Comparison of ENCODE assay signal across 10 cellular contexts in the genomic region with DNA sequence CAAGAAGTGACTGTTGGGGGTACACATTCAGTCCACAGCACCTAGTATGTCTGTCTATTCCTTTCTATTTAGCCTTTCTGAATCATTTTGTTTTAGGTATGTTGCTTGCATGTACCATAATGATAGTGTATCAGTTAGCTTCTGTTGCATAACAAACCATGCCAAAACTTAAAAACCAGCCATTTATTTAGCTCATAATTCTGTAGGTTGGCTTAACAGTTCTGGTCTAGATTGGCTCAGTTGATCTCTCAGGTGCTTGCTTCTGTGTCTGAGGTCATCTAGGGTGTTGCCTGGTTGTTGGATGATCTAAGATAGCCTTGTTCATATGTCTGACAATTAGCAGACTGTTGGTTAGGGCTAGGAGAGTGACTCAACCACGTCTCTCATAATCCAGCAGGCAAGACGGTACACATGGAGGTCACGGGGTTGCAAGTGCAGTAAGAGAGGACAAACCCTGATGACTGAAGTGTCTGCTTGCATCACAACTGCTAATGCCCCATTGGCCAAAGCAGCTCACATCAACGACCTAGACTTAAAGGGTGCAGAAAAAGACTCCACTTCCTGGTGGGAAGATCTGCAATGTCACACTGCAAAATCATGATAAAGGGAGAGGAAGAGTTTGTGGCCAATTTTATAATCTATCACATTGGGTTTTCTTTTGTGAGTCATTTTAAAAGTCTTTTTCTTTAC. TPM values are rescaled to one million over a fixed set of nuclear protein-coding genes. Genes with fewer than 3 reads are reported as not detected.
A peak's percentile ranks its signal among the peaks of the same experiment; 100 is the strongest.
DNase-seq lines count a peak whose midpoint lies in the region; ATAC-seq and TF ChIP-seq lines count a peak whose summit lies in the region.
"Had no signal": no experiment of that assay in that cellular context is flagged by ENCODE, and none has a peak within 500 bp of the region (broad histone marks: within the 10 kb centered on the region; RNA-seq: fewer than 3 reads in every experiment).

No MANE protein-coding gene starts in this region.

- H3K4me1 ChIP-seq in PC-3 (ENCODE audit: insufficient read depth, low read length) (peaks cover 30% of the 10 kb centered on the region), HAP-1 (peaks cover 19% of the 10 kb centered on the region)

- H3K36me3 ChIP-seq in PC-3 (ENCODE audit: low read depth, low read length) (no peaks in the 10 kb centered on the region), HAP-1 (replicated peaks) (no peaks in the 10 kb centered on the region)
- H3K36me3 ChIP-seq: BLaER1 treated with 17β-estradiol and CSF1 and Interleukin-3, amounts not matched to agents 10 nM and 100 nM had no signal

- H3K79me2 ChIP-seq in PC-3 (ENCODE audit: low read length): peaks cover 9% of the 10 kb centered on the region; the same call in 1 of the 2 replicates

- no peaks in the 10 kb centered on the region for H4K20me1 ChIP-seq in PC-3 (ENCODE audit: low read length)
- H4K20me1 ChIP-seq: BLaER1 treated with 17β-estradiol and CSF1 and Interleukin-3, amounts not matched to agents 10 nM and 100 nM had no signal

- intact Hi-C loops in PC-3 (cut with micrococcal nuclease): loop anchor here (10.0 kb wide), 1 partner anchor 677 kb away; a partner anchor contains a TSS

- H3K27me3 ChIP-seq in PC-3 (ENCODE audit: low read length) (no peaks in the 10 kb centered on the region), HAP-1 (ENCODE audit: low read depth) (no peaks in the 10 kb centered on the region)
- H3K27me3 ChIP-seq: BLaER1 treated with 17β-estradiol and CSF1 and Interleukin-3, amounts not matched to agents 10 nM and 100 nM had no signal

- DNase-seq in stimulated activated CD4-positive, alpha-beta T cell treated with anti-CD3 and anti-CD28 coated beads, Interleukin-15, amount 100 ng/mL, for 24 hours: peak; percentile 12
- DNase-seq in stimulated activated CD4-positive, alpha-beta T cell treated with anti-CD3 and anti-CD28 coated beads, Interleukin-12 subunit alpha, Interleukin-12 subunit beta, amount 100 ng/mL, for 4 hours: no peak
- DNase-seq in PC-3 (peak; percentile 52), epithelial cell of prostate (ENCODE audit: low read depth, low spot score) (peak; percentile 98), COLO829 (ENCODE audit: low spot score) (no peak), pons (ENCODE audit: low spot score) (no peak), HAP-1 (ENCODE audit: low spot score in 2 of 2) (no peak)

- no peak overlapping the region for H3K4me2 ChIP-seq in PC-3 (ENCODE audit: low read length)

- BruUV-seq in PC-3 (replicated peaks; lab: Mats Ljungman, UMichigan): no TSS peak

- no peak overlapping the region for H2AFZ ChIP-seq in PC-3 (ENCODE audit: low read length)

- CTCF ChIA-PET in PC-3 (lab: Charles Lee): no interaction called here

- no peak overlapping the region for H3K9ac ChIP-seq in PC-3 (ENCODE audit: low read length)
- H3K9ac ChIP-seq: BLaER1 treated with 17β-estradiol and CSF1 and Interleukin-3, amounts not matched to agents 10 nM and 100 nM had no signal

- peaks cover 4% of the 10 kb centered on the region for H3F3A ChIP-seq in PC-3 (ENCODE audit: low read length, unreplicated experiment)

- POLR2A ChIA-PET in PC-3 (lab: Charles Lee; ENCODE audit: unreplicated experiment): no interaction called here

- no peak for TF ChIP-seq CTCF in PC-3 (conservative IDR thresholded peaks at IDR 0.05; ENCODE audit: low read depth, low read length)

- ATAC-seq in PC-3 (no peak), GM18505 (IDR thresholded peaks at IDR 0.05; ENCODE audit: unreplicated experiment) (no peak)
- ATAC-seq: SK-N-SH treated with all-trans-retinoic acid at 6 μM for 48 hours had no signal

- TF ChIP-seq POLR2A in GM18505 (IDR thresholded peaks at IDR 0.05; ENCODE audit: borderline replicate concordance, extremely low read depth, insufficient read depth, insufficient read length): no peak

- no peaks in the 10 kb centered on the region for H3K9me2 ChIP-seq in PC-3 (replicated peaks; ENCODE audit: low read length)

- in situ Hi-C loops in HAP-1 (cut with MboI; ENCODE audit: low sequenced_read_pairs): loop anchor here (25.0 kb wide), 2 partner anchors 654 to 829 kb away; a partner anchor contains a TSS

- H3K4me3 ChIP-seq in PC-3 (ENCODE audit: low read length) (no peak overlapping the region), HAP-1 (no peak overlapping the region)
- H3K4me3 ChIP-seq: BLaER1 treated with 17β-estradiol and CSF1 and Interleukin-3, amounts not matched to agents 10 nM and 100 nM had no signal

- H3K27ac ChIP-seq in PC-3 (ENCODE audit: low read length): peak overlapping the region; percentile 64; the same call in 1 of the 2 replicates
- peak overlapping the region; percentile 63 for H3K27ac ChIP-seq in epithelial cell of prostate

- no peaks in the 10 kb centered on the region for H3K9me3 ChIP-seq in PC-3 (ENCODE audit: low read length)
- no peaks in the 10 kb centered on the region for H3K9me3 ChIP-seq in HAP-1
- H3K9me3 ChIP-seq: BLaER1 treated with 17β-estradiol and CSF1 and Interleukin-3, amounts not matched to agents 10 nM and 100 nM had no signal

RNA-seq across cellular contexts. Expression of a gene that starts 6.8 kb away (rescaled TPM):
- 185 and 266 TPM in 2 replicates for total RNA-seq in PC-3 (2014; rRNA removed)

Comparison
In these comparisons a context has a peak if more than half of its experiments do, and no peak if none do; other contexts are left out.
1. DNase-seq: peak in stimulated activated CD4-positive, alpha-beta T cell treated with anti-CD3 and anti-CD28 coated beads, Interleukin-15, amount 100 ng/mL, for 24 hours (single experiment), PC-3 (single experiment) and epithelial cell of prostate (single experiment); none in stimulated activated CD4-positive, alpha-beta T cell treated with anti-CD3 and anti-CD28 coated beads, Interleukin-12 subunit alpha, Interleukin-12 subunit beta, amount 100 ng/mL, for 4 hours (single experiment), COLO829 (single experiment), pons (single experiment) and HAP-1 (0 of 2).